ENCODE assay signal across 19 cellular contexts in genomic region chr17:33370384-33370783, GRCh38.
DNase-seq lines count a peak whose midpoint lies in the region; ATAC-seq and TF ChIP-seq lines count a peak whose summit lies in the region.
"Had no signal": no experiment of that assay in that cellular context is flagged by ENCODE, and none has a peak within 500 bp of the region (broad histone marks: within the 10 kb centered on the region; RNA-seq: fewer than 3 reads in every experiment).

No MANE protein-coding gene starts in this region.

- peaks cover 23% of the 10 kb centered on the region for H3K4me1 ChIP-seq in HUES48 (ENCODE audit: control insufficient read depth, insufficient read depth, low read length)
- peaks cover 24% of the 10 kb centered on the region for H3K4me1 ChIP-seq in endodermal cell (ENCODE audit: control insufficient read depth, insufficient read depth, low read length)
- no peaks in the 10 kb centered on the region for H3K4me1 ChIP-seq in upper lobe of right lung
- H3K4me1 ChIP-seq: A549, BE2C had no signal

- H3K4me1 Mint-ChIP-seq in endodermal cell: peaks cover 57% of the 10 kb centered on the region
- no peaks in the 10 kb centered on the region for H3K4me1 Mint-ChIP-seq in CD4-positive, alpha-beta T cell (ENCODE audit: low read depth)

- CTCF ChIA-PET in CD4-positive, alpha-beta T cell (lab: Charles Lee): no interaction called here

- peak overlapping the region; percentile 67 for H3K27ac Mint-ChIP-seq in endodermal cell
- H3K27ac Mint-ChIP-seq in CD4-positive, alpha-beta T cell: no peak overlapping the region
- H3K27ac Mint-ChIP-seq: CD8-positive, alpha-beta T cell had no signal

- WGBS in endodermal cell (ENCODE audit: insufficient coverage in 1 of 2, insufficient read length in 1 of 2), 2 experiments: 18% methylated on average over 1 of the region's 1 CpG; no CpG with 5 or more reads in 1 of the 2 experiments

- H3K9me3 Mint-ChIP-seq in endodermal cell: no peaks in the 10 kb centered on the region
- peaks cover 3% of the 10 kb centered on the region for H3K9me3 Mint-ChIP-seq in CD4-positive, alpha-beta T cell
- H3K9me3 Mint-ChIP-seq: CD8-positive, alpha-beta T cell had no signal

- ATAC-seq in HG03521 (IDR thresholded peaks at IDR 0.05; ENCODE audit: unreplicated experiment): no peak
- no peak for ATAC-seq in CD4-positive, alpha-beta T cell (ENCODE audit: poor library complexity)
- ATAC-seq in upper lobe of right lung: no peak
- ATAC-seq: A549; CD8-positive, alpha-beta T cell; HCT116; HepG2 had no signal

- TF ChIP-seq CTCF in endodermal cell (conservative IDR thresholded peaks at IDR 0.05) (no peak), upper lobe of right lung (IDR thresholded peaks at IDR 0.05) (no peak)
- TF ChIP-seq CTCF in CD4-positive, alpha-beta T cell (IDR thresholded peaks at IDR 0.05): no peak

- no peaks in the 10 kb centered on the region for H3K36me3 Mint-ChIP-seq in endodermal cell (ENCODE audit: low read depth)
- H3K36me3 Mint-ChIP-seq in CD4-positive, alpha-beta T cell (ENCODE audit: low read depth): no peaks in the 10 kb centered on the region
- H3K36me3 Mint-ChIP-seq: CD8-positive, alpha-beta T cell had no signal

- intact Hi-C loops in CD4-positive, alpha-beta T cell (cut with DNase I, micrococcal nuclease): no loop called here
- intact Hi-C loops in upper lobe of right lung (cut with DNase I): no loop called here

- H3K27me3 ChIP-seq in HUES48 (ENCODE audit: control insufficient read depth, insufficient read depth, low read length) (0 out of 2 replicates have a peak, but pooled peaks cover 2% of the 10 kb centered on the region), endodermal cell (ENCODE audit: control insufficient read depth, insufficient read depth, low read length, poor library complexity, severe bottlenecking) (no peaks in the 10 kb centered on the region), upper lobe of right lung (no peaks in the 10 kb centered on the region)
- no peaks in the 10 kb centered on the region for H3K27me3 ChIP-seq in CD4-positive, alpha-beta T cell (ENCODE audit: control insufficient read depth, insufficient read depth, low read length)
- H3K27me3 ChIP-seq: BE2C had no signal

- H3K9me3 ChIP-seq in HUES48 (ENCODE audit: control insufficient read depth, insufficient read depth, low read length) (no peaks in the 10 kb centered on the region), endodermal cell (ENCODE audit: control insufficient read depth, low read length) (no peaks in the 10 kb centered on the region), upper lobe of right lung (no peaks in the 10 kb centered on the region)
- H3K9me3 ChIP-seq in CD4-positive, alpha-beta T cell (ENCODE audit: control insufficient read depth, low read length): no peaks in the 10 kb centered on the region
- H3K9me3 ChIP-seq: A549, BE2C had no signal

- POLR2A ChIA-PET in CD4-positive, alpha-beta T cell (lab: Charles Lee): no interaction called here

- H3K9ac ChIP-seq in HUES48 (ENCODE audit: low read depth, low read length) (no peak overlapping the region), endodermal cell (ENCODE audit: extremely low read depth, low read length, poor library complexity, severe bottlenecking) (no peak overlapping the region)

- DNase-seq in endodermal cell (peak; percentile 91), iPS-NIHi7 (ENCODE audit: extremely low spot score) (peak; percentile 70), upper lobe of right lung (no peak)
- DNase-seq in stimulated activated CD8-positive, alpha-beta memory T cell treated with anti-CD3 and anti-CD28 coated beads, Interleukin-4, amount 100 ng/mL, for 48 hours: no peak
- no peak for DNase-seq in CD4-positive, alpha-beta T cell
- DNase-seq: BE2C; CD8-positive, alpha-beta T cell; COR-L47; DMS153; DMS79 treated with DMSO at 0.1 percent for 48 hours; EL; GDM1; GOT3 had no signal

- H3K4me3 ChIP-seq in HUES48 (ENCODE audit: low read depth, low read length): no peak overlapping the region
- no peak overlapping the region for H3K4me3 ChIP-seq in endodermal cell (ENCODE audit: low read length)
- no peak overlapping the region for H3K4me3 ChIP-seq in upper lobe of right lung
- H3K4me3 ChIP-seq: A549 had no signal

- H3K27me3 Mint-ChIP-seq in endodermal cell (ENCODE audit: insufficient read depth): no peaks in the 10 kb centered on the region
- H3K27me3 Mint-ChIP-seq in CD4-positive, alpha-beta T cell: peaks cover 31% of the 10 kb centered on the region

- H3K27ac ChIP-seq in HUES48 (ENCODE audit: low read depth, low read length) (peak overlapping the region; percentile 62), endodermal cell (ENCODE audit: low read depth, low read length) (no peak overlapping the region), upper lobe of right lung (no peak overlapping the region)
- H3K27ac ChIP-seq in CD4-positive, alpha-beta T cell (ENCODE audit: low read depth, low read length): no peak overlapping the region
- H3K27ac ChIP-seq: A549, C4-2B had no signal

- H3K36me3 ChIP-seq in HUES48 (ENCODE audit: control insufficient read depth, insufficient read depth, low read length): no peaks in the 10 kb centered on the region
- no peaks in the 10 kb centered on the region for H3K36me3 ChIP-seq in endodermal cell (ENCODE audit: control insufficient read depth, insufficient read depth, low read length)
- no peaks in the 10 kb centered on the region for H3K36me3 ChIP-seq in upper lobe of right lung
- H3K36me3 ChIP-seq: BE2C had no signal

- H3K4me3 Mint-ChIP-seq in endodermal cell: no peak overlapping the region
- H3K4me3 Mint-ChIP-seq in CD4-positive, alpha-beta T cell: no peak overlapping the region
- H3K4me3 Mint-ChIP-seq: CD8-positive, alpha-beta T cell had no signal

Comparison
In these comparisons a context has a peak if more than half of its experiments do, and no peak if none do; other contexts are left out.
1. DNase-seq: peak in endodermal cell (single experiment) and iPS-NIHi7 (single experiment); none in stimulated activated CD8-positive, alpha-beta memory T cell treated with anti-CD3 and anti-CD28 coated beads, Interleukin-4, amount 100 ng/mL, for 48 hours (single experiment), CD4-positive, alpha-beta T cell (0 of 10) and upper lobe of right lung (single experiment).